Comparison of ENCODE assay signal across 1 cellular context in the genomic region with DNA sequence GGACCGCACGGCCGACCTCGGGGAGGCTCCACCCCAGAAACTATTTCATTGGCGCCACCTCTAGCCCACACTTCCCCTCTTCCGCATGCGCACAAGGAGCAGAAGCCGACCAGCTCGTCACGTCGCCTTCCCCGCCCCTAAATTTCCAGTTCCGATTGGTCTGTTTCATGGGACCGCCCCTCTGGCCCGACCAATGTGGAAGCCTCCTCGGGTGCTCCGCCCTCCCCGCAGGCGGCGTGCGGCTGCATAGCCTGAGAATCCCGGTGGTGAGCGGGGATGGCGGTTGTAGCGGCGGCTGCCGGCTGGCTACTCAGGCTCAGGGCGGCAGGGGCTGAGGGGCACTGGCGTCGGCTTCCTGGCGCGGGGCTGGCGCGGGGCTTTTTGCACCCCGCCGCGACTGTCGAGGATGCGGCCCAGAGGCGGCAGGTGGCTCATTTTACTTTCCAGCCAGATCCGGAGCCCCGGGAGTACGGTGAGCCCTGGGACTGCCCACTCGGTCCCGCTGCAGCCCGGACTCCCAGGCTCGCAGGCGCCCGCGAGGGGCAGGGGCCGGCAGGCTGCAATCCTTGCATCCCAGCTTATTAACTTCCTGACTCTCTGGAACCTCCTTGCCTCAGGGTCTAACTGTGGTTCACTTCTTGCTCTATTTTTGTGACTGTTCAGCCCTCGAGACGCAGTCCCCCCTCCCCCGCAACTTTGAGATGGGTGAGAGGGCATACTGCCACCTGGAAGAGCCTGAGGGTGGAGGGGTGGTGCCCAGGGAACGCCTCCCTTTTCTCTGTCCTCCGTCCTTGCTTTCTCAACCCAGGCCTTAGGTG.
TF ChIP-seq lines count a peak whose summit lies in the region.

A gene (plus strand): TSS at position 254 of the 818 bp plus-strand sequence. CDS start 23 bp downstream, at position 277.

TF ChIP-seq in GM12878, 131 proteins besides CTCF, POLR2A, EP300 and RAD21 (continued from another document):
- TF ChIP-seq RUNX3 (IDR thresholded peaks at IDR 0.05; ENCODE audit: low read length) (peak; percentile 66), IKZF2 (IDR thresholded peaks at IDR 0.05) (peak in 1 of 2 experiments; percentile 49; a peak in 2 of 4 replicates), CHD2 (IDR thresholded peaks at IDR 0.05; ENCODE audit: borderline replicate concordance, low read depth, low read length) (peak; percentile 87), SMARCA5 (IDR thresholded peaks at IDR 0.05) (0 out of 2 replicates have a peak, but pooled peaks have one; percentile 32), BCL11A (IDR thresholded peaks at IDR 0.05; ENCODE audit: low read depth, low read length) (no peak), PAX5 (IDR thresholded peaks at IDR 0.05; ENCODE audit: borderline replicate concordance, low read depth, low read length) (peak; percentile 14; the same call in 1 of the 2 replicates), PML (IDR thresholded peaks at IDR 0.05; ENCODE audit: low read length) (peak; percentile 72), POU2F2 (IDR thresholded peaks at IDR 0.05; ENCODE audit: borderline replicate concordance, low read depth, low read length) (peak; percentile 34; the same call in 1 of the 3 replicates), IKZF1 (conservative IDR thresholded peaks at IDR 0.05) (peak; percentile 80), CREM (IDR thresholded peaks at IDR 0.05; ENCODE audit: low read depth) (peak; percentile 57; the same call in 1 of the 2 replicates), TAF1 (IDR thresholded peaks at IDR 0.05; ENCODE audit: borderline replicate concordance, low read depth, low read length) (peak; percentile 94), YY1 (IDR thresholded peaks at IDR 0.05; ENCODE audit: low read depth, low read length) (peak; percentile 86), MXI1 (IDR thresholded peaks at IDR 0.05; ENCODE audit: low read depth, low read length) (peak; percentile 87), RFX5 (IDR thresholded peaks at IDR 0.05; ENCODE audit: low read depth, low read length) (peak; percentile 81), LARP7 (IDR thresholded peaks at IDR 0.05) (peak; percentile 80), NRF1 (conservative IDR thresholded peaks at IDR 0.05; ENCODE audit: low read depth, low read length) (peak; percentile 74), EED (IDR thresholded peaks at IDR 0.05; ENCODE audit: low read depth) (0 out of 2 replicates have a peak, but pooled peaks have one; percentile 32), SPI1 (IDR thresholded peaks at IDR 0.05; ENCODE audit: borderline replicate concordance, insufficient read depth, low read depth, low read length) (0 out of 2 replicates have a peak, but pooled peaks have one; percentile 5), HCFC1 (IDR thresholded peaks at IDR 0.05; ENCODE audit: low read length) (no peak), TBL1XR1 (IDR thresholded peaks at IDR 0.05; ENCODE audit: low read depth, low read length) (0 out of 2 replicates have a peak, but pooled peaks have one; percentile 43), FOS (IDR thresholded peaks at IDR 0.05; ENCODE audit: borderline replicate concordance, extremely low read depth, insufficient read length) (peak; percentile 14), ZSCAN29 (IDR thresholded peaks at IDR 0.05) (0 out of 2 replicates have a peak, but pooled peaks have one; percentile 71), CREB1 (IDR thresholded peaks at IDR 0.05; ENCODE audit: low read depth) (peak; percentile 88), GATAD2B (conservative IDR thresholded peaks at IDR 0.05; ENCODE audit: low read depth) (peak; percentile 57; the same call in 1 of the 2 replicates), STAT3 (IDR thresholded peaks at IDR 0.05; ENCODE audit: low read depth, low read length) (no peak), NFXL1 (IDR thresholded peaks at IDR 0.05; ENCODE audit: borderline replicate concordance) (0 out of 2 replicates have a peak, but pooled peaks have one; percentile 30), SRF (IDR thresholded peaks at IDR 0.05; ENCODE audit: low read depth in 2 of 2, low read length in 2 of 2) (peak in 1 of 2 experiments; percentile 18; a peak in 1 of 4 replicates), POLR2AphosphoS2 (IDR thresholded peaks at IDR 0.05; ENCODE audit: low read depth, low read length) (0 out of 2 replicates have a peak, but pooled peaks have one; percentile 34), TCF3 (IDR thresholded peaks at IDR 0.05; ENCODE audit: borderline replicate concordance, insufficient read depth, low read depth, low read length) (0 out of 2 replicates have a peak, but pooled peaks have one; percentile 29), RBBP5 (conservative IDR thresholded peaks at IDR 0.05) (no peak), SMAD5 (IDR thresholded peaks at IDR 0.05; ENCODE audit: low read depth) (peak; percentile 65; the same call in 1 of the 2 replicates), ESRRA (IDR thresholded peaks at IDR 0.05; ENCODE audit: low read length) (no peak), POLR2AphosphoS5 (IDR thresholded peaks at IDR 0.05; ENCODE audit: low read length) (peak; percentile 88)
- TF ChIP-seq, protein P1, sequence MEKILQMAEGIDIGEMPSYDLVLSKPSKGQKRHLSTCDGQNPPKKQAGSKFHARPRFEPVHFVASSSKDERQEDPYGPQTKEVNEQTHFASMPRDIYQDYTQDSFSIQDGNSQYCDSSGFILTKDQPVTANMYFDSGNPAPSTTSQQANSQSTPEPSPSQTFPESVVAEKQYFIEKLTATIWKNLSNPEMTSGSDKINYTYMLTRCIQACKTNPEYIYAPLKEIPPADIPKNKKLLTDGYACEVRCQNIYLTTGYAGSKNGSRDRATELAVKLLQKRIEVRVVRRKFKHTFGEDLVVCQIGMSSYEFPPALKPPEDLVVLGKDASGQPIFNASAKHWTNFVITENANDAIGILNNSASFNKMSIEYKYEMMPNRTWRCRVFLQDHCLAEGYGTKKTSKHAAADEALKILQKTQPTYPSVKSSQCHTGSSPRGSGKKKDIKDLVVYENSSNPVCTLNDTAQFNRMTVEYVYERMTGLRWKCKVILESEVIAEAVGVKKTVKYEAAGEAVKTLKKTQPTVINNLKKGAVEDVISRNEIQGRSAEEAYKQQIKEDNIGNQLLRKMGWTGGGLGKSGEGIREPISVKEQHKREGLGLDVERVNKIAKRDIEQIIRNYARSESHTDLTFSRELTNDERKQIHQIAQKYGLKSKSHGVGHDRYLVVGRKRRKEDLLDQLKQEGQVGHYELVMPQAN (conservative IDR thresholded peaks at IDR 0.05): peak; percentile 54; the same call in 1 of the 2 replicates
- TF ChIP-seq, protein P2, sequence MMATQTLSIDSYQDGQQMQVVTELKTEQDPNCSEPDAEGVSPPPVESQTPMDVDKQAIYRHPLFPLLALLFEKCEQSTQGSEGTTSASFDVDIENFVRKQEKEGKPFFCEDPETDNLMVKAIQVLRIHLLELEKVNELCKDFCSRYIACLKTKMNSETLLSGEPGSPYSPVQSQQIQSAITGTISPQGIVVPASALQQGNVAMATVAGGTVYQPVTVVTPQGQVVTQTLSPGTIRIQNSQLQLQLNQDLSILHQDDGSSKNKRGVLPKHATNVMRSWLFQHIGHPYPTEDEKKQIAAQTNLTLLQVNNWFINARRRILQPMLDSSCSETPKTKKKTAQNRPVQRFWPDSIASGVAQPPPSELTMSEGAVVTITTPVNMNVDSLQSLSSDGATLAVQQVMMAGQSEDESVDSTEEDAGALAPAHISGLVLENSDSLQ (IDR thresholded peaks at IDR 0.05): peak; percentile 4; the same call in 1 of the 2 replicates
- TF ChIP-seq, protein P3, sequence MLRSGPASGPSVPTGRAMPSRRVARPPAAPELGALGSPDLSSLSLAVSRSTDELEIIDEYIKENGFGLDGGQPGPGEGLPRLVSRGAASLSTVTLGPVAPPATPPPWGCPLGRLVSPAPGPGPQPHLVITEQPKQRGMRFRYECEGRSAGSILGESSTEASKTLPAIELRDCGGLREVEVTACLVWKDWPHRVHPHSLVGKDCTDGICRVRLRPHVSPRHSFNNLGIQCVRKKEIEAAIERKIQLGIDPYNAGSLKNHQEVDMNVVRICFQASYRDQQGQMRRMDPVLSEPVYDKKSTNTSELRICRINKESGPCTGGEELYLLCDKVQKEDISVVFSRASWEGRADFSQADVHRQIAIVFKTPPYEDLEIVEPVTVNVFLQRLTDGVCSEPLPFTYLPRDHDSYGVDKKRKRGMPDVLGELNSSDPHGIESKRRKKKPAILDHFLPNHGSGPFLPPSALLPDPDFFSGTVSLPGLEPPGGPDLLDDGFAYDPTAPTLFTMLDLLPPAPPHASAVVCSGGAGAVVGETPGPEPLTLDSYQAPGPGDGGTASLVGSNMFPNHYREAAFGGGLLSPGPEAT (IDR thresholded peaks at IDR 0.05; ENCODE audit: low read depth): peak; percentile 40; the same call in 1 of the 2 replicates
- TF ChIP-seq, protein P4, sequence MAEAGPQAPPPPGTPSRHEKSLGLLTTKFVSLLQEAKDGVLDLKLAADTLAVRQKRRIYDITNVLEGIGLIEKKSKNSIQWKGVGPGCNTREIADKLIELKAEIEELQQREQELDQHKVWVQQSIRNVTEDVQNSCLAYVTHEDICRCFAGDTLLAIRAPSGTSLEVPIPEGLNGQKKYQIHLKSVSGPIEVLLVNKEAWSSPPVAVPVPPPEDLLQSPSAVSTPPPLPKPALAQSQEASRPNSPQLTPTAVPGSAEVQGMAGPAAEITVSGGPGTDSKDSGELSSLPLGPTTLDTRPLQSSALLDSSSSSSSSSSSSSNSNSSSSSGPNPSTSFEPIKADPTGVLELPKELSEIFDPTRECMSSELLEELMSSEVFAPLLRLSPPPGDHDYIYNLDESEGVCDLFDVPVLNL (IDR thresholded peaks at IDR 0.05; ENCODE audit: low read depth, low read length): peak; percentile 57
- TF ChIP-seq, protein P5, sequence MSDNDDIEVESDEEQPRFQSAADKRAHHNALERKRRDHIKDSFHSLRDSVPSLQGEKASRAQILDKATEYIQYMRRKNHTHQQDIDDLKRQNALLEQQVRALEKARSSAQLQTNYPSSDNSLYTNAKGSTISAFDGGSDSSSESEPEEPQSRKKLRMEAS (IDR thresholded peaks at IDR 0.05; ENCODE audit: low read depth, low read length): peak; percentile 79
- TF ChIP-seq, protein P6, sequence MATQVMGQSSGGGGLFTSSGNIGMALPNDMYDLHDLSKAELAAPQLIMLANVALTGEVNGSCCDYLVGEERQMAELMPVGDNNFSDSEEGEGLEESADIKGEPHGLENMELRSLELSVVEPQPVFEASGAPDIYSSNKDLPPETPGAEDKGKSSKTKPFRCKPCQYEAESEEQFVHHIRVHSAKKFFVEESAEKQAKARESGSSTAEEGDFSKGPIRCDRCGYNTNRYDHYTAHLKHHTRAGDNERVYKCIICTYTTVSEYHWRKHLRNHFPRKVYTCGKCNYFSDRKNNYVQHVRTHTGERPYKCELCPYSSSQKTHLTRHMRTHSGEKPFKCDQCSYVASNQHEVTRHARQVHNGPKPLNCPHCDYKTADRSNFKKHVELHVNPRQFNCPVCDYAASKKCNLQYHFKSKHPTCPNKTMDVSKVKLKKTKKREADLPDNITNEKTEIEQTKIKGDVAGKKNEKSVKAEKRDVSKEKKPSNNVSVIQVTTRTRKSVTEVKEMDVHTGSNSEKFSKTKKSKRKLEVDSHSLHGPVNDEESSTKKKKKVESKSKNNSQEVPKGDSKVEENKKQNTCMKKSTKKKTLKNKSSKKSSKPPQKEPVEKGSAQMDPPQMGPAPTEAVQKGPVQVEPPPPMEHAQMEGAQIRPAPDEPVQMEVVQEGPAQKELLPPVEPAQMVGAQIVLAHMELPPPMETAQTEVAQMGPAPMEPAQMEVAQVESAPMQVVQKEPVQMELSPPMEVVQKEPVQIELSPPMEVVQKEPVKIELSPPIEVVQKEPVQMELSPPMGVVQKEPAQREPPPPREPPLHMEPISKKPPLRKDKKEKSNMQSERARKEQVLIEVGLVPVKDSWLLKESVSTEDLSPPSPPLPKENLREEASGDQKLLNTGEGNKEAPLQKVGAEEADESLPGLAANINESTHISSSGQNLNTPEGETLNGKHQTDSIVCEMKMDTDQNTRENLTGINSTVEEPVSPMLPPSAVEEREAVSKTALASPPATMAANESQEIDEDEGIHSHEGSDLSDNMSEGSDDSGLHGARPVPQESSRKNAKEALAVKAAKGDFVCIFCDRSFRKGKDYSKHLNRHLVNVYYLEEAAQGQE (IDR thresholded peaks at IDR 0.05; ENCODE audit: low read depth, low read length): no peak
